ENCODE assay signal across 1 cellular context in the genomic region with DNA sequence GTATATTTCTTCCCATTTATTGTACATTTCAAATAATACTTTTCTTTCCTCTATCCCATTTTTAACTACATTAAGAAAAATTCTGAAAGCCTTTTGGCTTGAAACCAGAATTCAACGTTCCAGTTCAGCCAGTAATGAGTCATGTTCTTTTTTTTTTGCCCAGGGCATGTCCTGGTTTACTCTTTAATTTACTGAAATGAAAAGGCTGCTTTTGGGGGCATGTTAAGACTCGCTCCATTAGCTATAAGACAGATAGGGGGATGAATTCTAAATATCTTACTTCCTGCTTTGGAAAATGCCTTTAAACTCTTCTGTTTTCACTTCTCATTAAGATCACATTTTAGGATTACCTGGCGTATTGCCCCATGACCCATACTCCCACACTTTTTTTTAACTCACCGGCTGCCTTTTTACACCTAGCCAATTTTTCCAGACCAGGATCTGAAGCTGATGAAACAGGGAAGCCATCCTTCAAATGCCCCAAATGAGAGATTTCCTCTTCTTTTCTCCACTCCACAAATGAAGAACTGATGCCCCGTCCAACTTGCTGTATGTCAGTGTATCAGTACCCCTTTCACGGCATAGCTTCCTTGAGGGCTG.
A peak's percentile ranks its signal among the peaks of the same experiment; 100 is the strongest.
TF ChIP-seq lines count a peak whose summit lies in the region.

No MANE protein-coding gene starts in this region.

TF ChIP-seq in SK-N-SH, 30 proteins besides CTCF, POLR2A, EP300 and RAD21 (continued from another document):
- TF ChIP-seq JUND (IDR thresholded peaks at IDR 0.05) = peak; percentile 64; the same call in 1 of the 2 replicates
- TF ChIP-seq MXI1 (IDR thresholded peaks at IDR 0.05; ENCODE audit: low read depth, low read length) = no peak
- TF ChIP-seq RFX5 (IDR thresholded peaks at IDR 0.05; ENCODE audit: low read length) = no peak
- no peak for TF ChIP-seq SMC3 (IDR thresholded peaks at IDR 0.05; ENCODE audit: low read depth, low read length)
